In genomic region chr16:58665200-58665599, GRCh38 we compare ENCODE assay signal across 16 cellular contexts.
"Had no signal": no experiment of that assay in that cellular context is flagged by ENCODE, and none has a peak within 500 bp of the region (broad histone marks: within the 10 kb centered on the region; RNA-seq: fewer than 3 reads in every experiment).

No MANE protein-coding gene starts in this region.

- H3K27me3 ChIP-seq: dorsolateral prefrontal cortex, esophagus muscularis mucosa, gastrocnemius medialis, heart right ventricle, left lung had no signal

- H3K36me3 Mint-ChIP-seq: natural killer cell treated with Interleukin-12 subunit alpha and Interleukin-12 subunit beta and Interleukin-15 and Interleukin-18, amount 100 ng/mL, for 72 hours had no signal

- H3K27ac ChIP-seq: dorsolateral prefrontal cortex, epithelial cell of prostate, esophagus muscularis mucosa, gastrocnemius medialis, heart right ventricle, left lung, lower lobe of right lung had no signal

- H3K4me3 Mint-ChIP-seq: natural killer cell treated with Interleukin-12 subunit alpha and Interleukin-12 subunit beta and Interleukin-15 and Interleukin-18, amount 100 ng/mL, for 72 hours had no signal

- H3K4me1 ChIP-seq: gastrocnemius medialis, left lung, lower lobe of right lung had no signal

- H3K9me3 ChIP-seq: esophagus muscularis mucosa, gastrocnemius medialis, heart right ventricle, left lung, lower lobe of right lung had no signal

- ATAC-seq: gastrocnemius medialis, left lung, lower lobe of right lung had no signal

- H3K4me3 ChIP-seq: dorsolateral prefrontal cortex, esophagus muscularis mucosa, gastrocnemius medialis, heart right ventricle, left lung, lower lobe of right lung, smooth muscle cell had no signal

- H3K27ac Mint-ChIP-seq: natural killer cell treated with Interleukin-12 subunit alpha and Interleukin-12 subunit beta and Interleukin-15 and Interleukin-18, amount 100 ng/mL, for 72 hours had no signal

- H3K9me3 Mint-ChIP-seq: natural killer cell treated with Interleukin-12 subunit alpha and Interleukin-12 subunit beta and Interleukin-15 and Interleukin-18, amount 100 ng/mL, for 72 hours had no signal

- H3K4me2 ChIP-seq: smooth muscle cell had no signal

- H3K27me3 Mint-ChIP-seq: natural killer cell treated with Interleukin-12 subunit alpha and Interleukin-12 subunit beta and Interleukin-15 and Interleukin-18, amount 100 ng/mL, for 72 hours had no signal

- DNase-seq: cortex of kidney; dorsolateral prefrontal cortex; effector CD8-positive, alpha-beta T cell; gastrocnemius medialis; heart right ventricle; left lung; lower lobe of right lung; mesenchymal stem cell; midbrain; stimulated activated CD4-positive, alpha-beta T cell treated with anti-CD3 and anti-CD28 coated beads, Interleukin-2, amount 100 ng/mL, for 48 hours; stimulated activated naive CD4-positive, alpha-beta T cell treated with Interleukin-2 at 50 U/mL for 16 hours; trophoblast cell had no signal
